In the genomic region with DNA sequence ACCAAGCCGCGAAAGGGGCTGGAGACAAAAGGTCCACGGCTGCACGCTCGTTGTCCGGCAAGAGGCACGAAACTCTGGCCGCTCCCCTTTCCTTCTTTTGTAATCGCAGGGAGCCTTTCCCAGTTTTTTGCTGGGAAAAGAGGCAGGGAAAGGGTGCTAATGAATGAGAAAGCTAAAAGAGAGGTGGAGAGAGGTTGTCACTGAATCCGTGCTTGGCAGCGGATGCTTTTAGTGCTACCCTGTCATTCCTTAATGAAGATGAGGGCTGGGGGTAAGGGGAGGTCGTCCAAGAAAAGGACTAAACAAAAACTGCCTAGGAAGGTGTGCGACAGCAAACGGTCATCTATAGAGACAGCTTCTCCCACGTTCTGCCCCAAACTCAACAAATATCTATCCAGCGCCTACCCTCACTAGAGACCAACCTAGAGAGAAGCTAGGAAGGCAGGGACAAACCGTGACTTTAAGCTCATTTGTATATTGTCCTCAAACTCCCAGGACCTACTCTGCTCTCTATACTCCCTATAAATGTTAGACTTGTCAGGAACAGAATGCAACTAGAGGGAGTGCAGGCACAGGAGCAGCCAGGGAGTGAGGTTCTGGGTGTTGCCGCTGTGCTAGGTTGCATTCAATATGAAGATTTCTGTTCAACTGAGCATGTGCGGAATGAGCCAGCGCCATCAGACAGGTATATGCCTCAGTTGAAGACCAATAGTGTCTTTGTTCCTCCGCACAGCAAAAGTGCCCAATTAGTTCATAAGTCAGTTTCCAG, we compare ENCODE assay signal across 8 cellular contexts. TPM values are rescaled to one million over a fixed set of nuclear protein-coding genes. Genes with fewer than 3 reads are reported as not detected.
A peak's percentile ranks its signal among the peaks of the same experiment; 100 is the strongest.
DNase-seq lines count a peak whose midpoint lies in the region; ATAC-seq, FAIRE-seq and TF ChIP-seq lines count a peak whose summit lies in the region.

No MANE protein-coding gene starts in this region.

- H3K4me1 ChIP-seq in K562 (replicated peaks in 1 of 2; ENCODE audit: control insufficient read depth in 2 of 2, insufficient read depth in 2 of 2, low read length in 2 of 2), result peaks cover 0 to 13% of the 10 kb centered on the region in 2 experiments; a peak in 3 of 5 replicates
- peaks cover 2% of the 10 kb centered on the region; the same call in 1 of the 2 replicates for H3K4me1 ChIP-seq in iPS-20b (ENCODE audit: insufficient read depth, low read length)
- H3K4me1 ChIP-seq in sigmoid colon, result peaks cover 0 to 6% (median 0%) of the 10 kb centered on the region in 4 donors

- H3K4me3 Mint-ChIP-seq in CD4-positive, alpha-beta T cell, result peak overlapping the region; percentile 93

- TF ChIP-seq POLR2A in K562 (conservative IDR thresholded peaks at IDR 0.05) (no peak), sigmoid colon (IDR thresholded peaks at IDR 0.05) (no peak)

- intact Hi-C loops in CD4-positive, alpha-beta T cell (cut with DNase I, micrococcal nuclease), result loop anchor here (5.0 to 10.0 kb wide), 3 partner anchors 49 to 1728 kb away; a partner anchor contains a TSS
- intact Hi-C loops in K562 (cut with micrococcal nuclease) (no loop called here), sigmoid colon (cut with DNase I) (loop anchor here (5.0 kb wide), 2 partner anchors 132 to 587 kb away; no protein-coding TSS in a partner anchor)

- peak; percentile 42 for FAIRE-seq in K562 (lab: Jason Lieb, UNC)

- in situ Hi-C loops in K562 (cut with MboI), result no loop called here

- H3K4me2 ChIP-seq in K562 (ENCODE audit: insufficient read depth, low read length), result peak overlapping the region; percentile 83

- peaks cover 9% of the 10 kb centered on the region for H3K36me3 Mint-ChIP-seq in CD4-positive, alpha-beta T cell (ENCODE audit: low read depth)

- peak overlapping the region; percentile 91 for H3K27ac Mint-ChIP-seq in CD4-positive, alpha-beta T cell

- H3K36me3 ChIP-seq in K562 (ENCODE audit: control insufficient read depth, insufficient read depth, low read length) (no peaks in the 10 kb centered on the region), iPS-20b (ENCODE audit: insufficient read depth, low read depth, low read length) (no peaks in the 10 kb centered on the region), sigmoid colon (no peaks in the 10 kb centered on the region)

- no peaks in the 10 kb centered on the region for H3K9me1 ChIP-seq in K562 (ENCODE audit: control insufficient read depth, insufficient read depth, low read length)

- 0 out of 4 replicates have a peak, but pooled peaks of 1 of the 2 experiments have one; percentile 8 for TF ChIP-seq RAD21 in K562 (CRISPR knock-in tag; conservative IDR thresholded peaks at IDR 0.05 in 1 of 2, IDR thresholded peaks at IDR 0.05 in 1 of 2)

- H3K9me3 ChIP-seq in CD4-positive, alpha-beta T cell (ENCODE audit: control insufficient read depth, low read length), result no peaks in the 10 kb centered on the region
- H3K9me3 ChIP-seq in K562 (replicated peaks; ENCODE audit: control insufficient read depth, insufficient read depth, low read depth, low read length) (no peaks in the 10 kb centered on the region), iPS-20b (ENCODE audit: insufficient read depth, low read depth, low read length) (no peaks in the 10 kb centered on the region), sigmoid colon (no peaks in the 10 kb centered on the region)

- no TSS peak for BruUV-seq in K562 (replicated peaks; lab: Mats Ljungman, UMichigan)

- TF ChIP-seq CTCF in CD4-positive, alpha-beta T cell (IDR thresholded peaks at IDR 0.05), result no peak
- TF ChIP-seq CTCF in K562 (IDR thresholded peaks at IDR 0.05 in 2 of 3, conservative IDR thresholded peaks at IDR 0.05 in 1 of 3; ENCODE audit: insufficient read depth in 2 of 3, low read depth in 1 of 3, low read length in 3 of 3) (no peak), sigmoid colon (IDR thresholded peaks at IDR 0.05) (no peak)

- peaks cover 37% of the 10 kb centered on the region for H3K4me1 Mint-ChIP-seq in CD4-positive, alpha-beta T cell (ENCODE audit: low read depth)

- peak; percentile 27 for ATAC-seq in CD4-positive, alpha-beta T cell (ENCODE audit: poor library complexity)
- ATAC-seq in K562 (peak; percentile 29; the same call in 2 of the 3 replicates), HG02840 (IDR thresholded peaks at IDR 0.05; ENCODE audit: low FRiP score, unreplicated experiment) (no peak)

- peak overlapping the region; percentile 46 for H3K27ac ChIP-seq in CD4-positive, alpha-beta T cell (ENCODE audit: low read depth, low read length)
- peak overlapping the region; percentile 31; the same call in 1 of the 3 replicates for H3K27ac ChIP-seq in K562 (ENCODE audit: extremely low read depth, low read depth, low read length)
- H3K27ac ChIP-seq in iPS-20b (ENCODE audit: low read length), result no peak overlapping the region
- peak overlapping the region; percentile 85 to 89 (median 86) for H3K27ac ChIP-seq in sigmoid colon

- peak overlapping the region; percentile 94 for H2AFZ ChIP-seq in K562 (ENCODE audit: low read depth, low read length)

- POLR2A ChIA-PET in CD4-positive, alpha-beta T cell (lab: Charles Lee), result interaction anchor here (0.7 to 1.6 kb wide), 4 partner anchors 9 to 1020 kb away, joined by 3 to 5 read pairs (median 4); no protein-coding TSS in a partner anchor
- POLR2A ChIA-PET in K562 (lab: Yijun Ruan, JAX), result interaction anchor here (0.7 kb wide), 1 partner anchor 19 kb away, joined by 3 read pairs; no protein-coding TSS in a partner anchor

- H3K27me3 ChIP-seq in CD4-positive, alpha-beta T cell (ENCODE audit: control insufficient read depth, insufficient read depth, low read length), result no peaks in the 10 kb centered on the region
- H3K27me3 ChIP-seq in K562 (ENCODE audit: control insufficient read depth in 2 of 2, insufficient read depth in 2 of 2, low read length in 2 of 2) (no peaks in the 10 kb centered on the region), iPS-20b (ENCODE audit: insufficient read depth, low read length) (peaks cover 8% of the 10 kb centered on the region; the same call in 1 of the 2 replicates), sigmoid colon (peaks cover 0 to 2% (median 0%) of the 10 kb centered on the region in 3 donors)

- H3K79me2 ChIP-seq in K562 (ENCODE audit: control insufficient read depth, insufficient read depth, low read length), result no peaks in the 10 kb centered on the region; the same call in 2 of the 3 replicates

- 0% methylated on average over 10 of the region's 21 CpGs for WGBS in K562 (ENCODE audit: insufficient coverage, low coverage, missing lambda C conversion rate)
- 1% methylated on average over 21 of the region's 21 CpGs for WGBS in sigmoid colon, 2 donors

- no peaks in the 10 kb centered on the region for H3K27me3 Mint-ChIP-seq in CD4-positive, alpha-beta T cell

- H3K9me3 Mint-ChIP-seq in CD4-positive, alpha-beta T cell, result no peaks in the 10 kb centered on the region

- H4K20me1 ChIP-seq in K562 (replicated peaks; ENCODE audit: control insufficient read depth, insufficient read depth, low read length), result no peaks in the 10 kb centered on the region

- H3K9ac ChIP-seq in K562 (ENCODE audit: insufficient read depth in 1 of 2, low read depth in 2 of 2, low read length in 2 of 2), result peak overlapping the region; percentile 59 to 89
- H3K9ac ChIP-seq in iPS-20b (ENCODE audit: low read depth, low read length), result peak overlapping the region; percentile 78; the same call in 1 of the 2 replicates

- CTCF ChIA-PET in CD4-positive, alpha-beta T cell (lab: Charles Lee), result no interaction called here
- CTCF ChIA-PET in K562 (lab: Yijun Ruan, JAX; ENCODE audit: low intra/inter-chr PET ratio), result interaction anchor here (0.6 to 0.7 kb wide), 2 partner anchors 30 to 400 kb away, joined by 3 to 5 read pairs; no protein-coding TSS in a partner anchor

- DNase-seq in CD4-positive, alpha-beta T cell, result peak in 6 of 10 experiments; percentile 7 to 34 (median 16)
- DNase-seq in HT-29 (ENCODE audit: low spot score) (peak; percentile 45), RKO (ENCODE audit: low spot score) (peak; percentile 19), K562 (ENCODE audit: extremely low read depth in 1 of 4, low spot score in 3 of 4) (peak in 2 of 4 experiments; percentile 7 to 27), sigmoid colon (no peak), NCI-H2029 treated with DMSO at 0.1 percent for 48 hours (lab: John Stamatoyannopoulos, UW) (no peak)

- peak overlapping the region; percentile 49 for H3K4me3 ChIP-seq in K562
- peak overlapping the region; percentile 82 for H3K4me3 ChIP-seq in iPS-20b (ENCODE audit: low read length)
- H3K4me3 ChIP-seq in sigmoid colon, result peak overlapping the region; percentile 26 to 66 (median 60)

- no peak for TF ChIP-seq EP300 in K562 (IDR thresholded peaks at IDR 0.05; ENCODE audit: low read length)
- TF ChIP-seq EP300 in sigmoid colon (IDR thresholded peaks at IDR 0.05), result no peak

TF ChIP-seq in K562, 482 proteins besides CTCF, POLR2A, EP300 and RAD21 (continues in another document):
- TF ChIP-seq RNF2 (IDR thresholded peaks at IDR 0.05), result no peak
- TF ChIP-seq KDM2B (CRISPR knock-in tag; IDR thresholded peaks at IDR 0.05), result no peak
- no peak for TF ChIP-seq NONO (IDR thresholded peaks at IDR 0.05; ENCODE audit: low read depth in 2 of 2, low read length in 1 of 2)
- TF ChIP-seq HDAC2 (IDR thresholded peaks at IDR 0.05), result no peak
- TF ChIP-seq RAD51 (IDR thresholded peaks at IDR 0.05; ENCODE audit: borderline replicate concordance, low read depth), result no peak

RNA-seq across cellular contexts. Expression of a gene that starts 0.8 kb away (rescaled TPM):
- total RNA-seq in CD4-positive, alpha-beta T cell, result 10 to 100 TPM; 39.9 to 44.6 TPM
- total RNA-seq in HT-29 (2014; rRNA removed; shearing (Covaris generic)), result 8.2 and 13.5 TPM in 2 replicates
- total RNA-seq in K562 (2011; cell fraction: chromatin; rRNA removed; ENCODE audit: low replicate concordance), result 7.2 and 10.1 TPM in 2 replicates
- 3.0 and 4.3 TPM in 2 replicates for total RNA-seq in K562 (2011; cell fraction: nucleolus; rRNA removed)
- 5.0 and 5.8 TPM in 2 replicates for total RNA-seq in K562 (2011; cell fraction: nucleoplasm; rRNA removed)
- 2.4 and 5.4 TPM in 2 replicates for total RNA-seq in K562 (2014; rRNA removed)
- 6.3 TPM in 2 replicates for total RNA-seq in K562 (2014; rRNA removed; fragmentation: Illumina TruSeq; extraction: Trizol)
- total RNA-seq in K562 (2015; rRNA removed; fragmentation: Illumina TruSeq; extraction: Trizol), result 4.9 and 5.3 TPM in 2 replicates
- total RNA-seq in K562 (2021), result 5.7 and 7.4 TPM in 2 replicates
- 1.9 and 5.2 TPM in 2 replicates for polyA plus RNA-seq in K562 (2011; rRNA removed)
- polyA plus RNA-seq in K562 (2011; cell fraction: cytosol; rRNA removed), result 1.3 TPM in 2 replicates
- polyA plus RNA-seq in K562 (2011; cell fraction: nucleus; rRNA removed), result 1.4 and 1.7 TPM in 2 replicates
- polyA plus RNA-seq in K562 (2012), result 4.7 and 5.2 TPM in 2 replicates
- 2.6 and 3.1 TPM in 2 replicates for polyA plus RNA-seq in K562 (2014; fragmentation: Illumina TruSeq; extraction: Trizol)
- polyA plus RNA-seq in K562 (2014; fragmentation: Nextera tagmentation; extraction: Ambion mirVana), result 1 to 10 TPM; 1.3 to 1.5 TPM
- polyA plus RNA-seq in K562 (2014; rRNA removed), result 2.3 and 3.8 TPM in 2 replicates
- 4.0 and 9.8 TPM in 2 replicates for polyA minus RNA-seq in K562 (2011; rRNA and poly(A)+ RNA removed)
- 1.6 and 9.1 TPM in 2 replicates for polyA minus RNA-seq in K562 (2011; cell fraction: cytosol; rRNA and poly(A)+ RNA removed)
- 2.2 and 5.4 TPM in 2 replicates for polyA minus RNA-seq in K562 (2011; cell fraction: nucleus; rRNA and poly(A)+ RNA removed)
- 10 to 100 TPM; 18.4 to 37.1 (median 25.3) TPM for total RNA-seq in sigmoid colon
- polyA plus RNA-seq in sigmoid colon, result 10 to 100 TPM in 2 of 3 donors, 1 to 10 TPM in 1; 9.5 to 17.4 (median 12.0) TPM

Comparison
In these comparisons a context has a peak if more than half of its experiments do, and no peak if none do; other contexts are left out.
1. DNase-seq: peak in CD4-positive, alpha-beta T cell (6 of 10), HT-29 (single experiment) and RKO (single experiment); none in sigmoid colon (single experiment) and NCI-H2029 treated with DMSO at 0.1 percent for 48 hours (single experiment).
2. Peak in every context shown above with its lines, with median percentiles within 50 percentile points of each other: H3K4me3 ChIP-seq.